Comparison of ENCODE assay signal across 1 cellular context in the genomic region with DNA sequence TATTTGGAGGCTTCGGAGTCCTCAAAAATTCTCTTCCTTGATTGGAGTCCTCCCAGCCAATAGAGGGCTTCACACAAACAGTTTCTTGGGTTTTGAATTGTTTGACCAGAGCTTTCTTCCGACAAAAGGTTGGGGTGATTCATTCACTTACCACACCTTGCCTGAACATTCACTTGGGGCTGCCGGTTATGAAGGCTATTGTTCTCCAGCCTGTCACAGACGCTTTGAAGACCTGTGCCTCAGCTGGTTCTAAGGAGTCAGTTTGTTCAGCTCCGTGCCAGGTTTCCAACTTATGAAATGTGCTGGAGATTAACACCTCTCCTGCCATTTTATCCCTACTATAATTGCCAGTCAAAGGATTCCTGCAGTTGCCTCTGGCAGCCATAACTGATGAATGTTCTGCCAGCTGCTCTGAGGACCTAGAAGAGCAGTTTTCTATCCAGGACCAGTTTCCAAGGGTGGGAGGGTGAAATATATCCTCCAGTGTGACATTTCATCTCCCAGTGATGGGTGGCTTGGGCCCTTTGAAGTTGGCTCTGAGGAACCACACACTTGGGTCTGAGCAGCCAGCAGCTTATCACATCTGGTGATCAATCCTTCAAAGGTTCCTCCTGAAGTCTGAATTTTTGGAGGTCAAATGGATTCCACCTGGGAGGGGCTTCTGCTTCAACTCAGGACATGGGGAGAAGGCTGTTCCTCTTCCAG.
TF ChIP-seq lines count a peak whose summit lies in the region.

No MANE protein-coding gene starts in this region.

TF ChIP-seq in endothelial cell of umbilical vein, 7 proteins besides CTCF, POLR2A, EP300 and RAD21:
- TF ChIP-seq, protein P1, sequence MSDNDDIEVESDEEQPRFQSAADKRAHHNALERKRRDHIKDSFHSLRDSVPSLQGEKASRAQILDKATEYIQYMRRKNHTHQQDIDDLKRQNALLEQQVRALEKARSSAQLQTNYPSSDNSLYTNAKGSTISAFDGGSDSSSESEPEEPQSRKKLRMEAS (IDR thresholded peaks at IDR 0.05; ENCODE audit: insufficient read depth, insufficient read length) = no peak
- no peak for TF ChIP-seq EZH2 (IDR thresholded peaks at IDR 0.05; ENCODE audit: borderline replicate concordance, low read depth, low read length, severe bottlenecking)
- no peak for TF ChIP-seq POLR2AphosphoS5 (IDR thresholded peaks at IDR 0.05; ENCODE audit: insufficient read depth, low read depth, low read length)
- no peak for TF ChIP-seq JUN (IDR thresholded peaks at IDR 0.05; ENCODE audit: borderline replicate concordance, insufficient read depth, insufficient read length, low read depth)
- TF ChIP-seq FOS (IDR thresholded peaks at IDR 0.05; ENCODE audit: borderline replicate concordance, insufficient read depth, low read length) = no peak
- no peak for TF ChIP-seq MYC (IDR thresholded peaks at IDR 0.05; ENCODE audit: low read depth, low read length)
- TF ChIP-seq GATA2 (IDR thresholded peaks at IDR 0.05; ENCODE audit: insufficient read depth, insufficient read length, low read depth, low read length) = peak; percentile 79
